ENCODE assay signal across 7 cellular contexts in genomic region chr3:52454938-52455282, GRCh38. TPM values are rescaled to one million over a fixed set of nuclear protein-coding genes. Genes with fewer than 3 reads are reported as not detected.
DNase-seq lines count a peak whose midpoint lies in the region; ATAC-seq and TF ChIP-seq lines count a peak whose summit lies in the region.

No MANE protein-coding gene starts in this region.

- no peak overlapping the region for H3K27ac ChIP-seq in iPS-18a (ENCODE audit: low read length)
- H3K27ac ChIP-seq in subcutaneous abdominal adipose tissue (ENCODE audit: low read depth, low read length) = peak overlapping the region; percentile 93

- no peak for ATAC-seq in activated B cell treated with CpG ODN at 0.5 μM for 24 hours (ENCODE audit: low read depth)

- H3K27me3 ChIP-seq in iPS-18a (ENCODE audit: control insufficient read depth, insufficient read depth, low read length) (no peaks in the 10 kb centered on the region), subcutaneous abdominal adipose tissue (ENCODE audit: control insufficient read depth in 5 of 5, insufficient read depth in 4 of 5, low read length in 5 of 5) (no peaks in the 10 kb centered on the region)

- peak overlapping the region; percentile 91 for H3K4me3 Mint-ChIP-seq in activated B cell treated with CpG ODN at 0.5 μM for 24 hours

- no peaks in the 10 kb centered on the region for H3K9me3 Mint-ChIP-seq in activated B cell treated with CpG ODN at 0.5 μM for 24 hours

- peak overlapping the region; percentile 11 for H3K9ac ChIP-seq in iPS-18a (ENCODE audit: low read length)
- peak overlapping the region; percentile 79 to 94 (median 81) for H3K9ac ChIP-seq in subcutaneous abdominal adipose tissue (ENCODE audit: low read length in 5 of 5)

- H3K9me3 ChIP-seq in iPS-18a (ENCODE audit: control insufficient read depth, low read depth, low read length) = no peaks in the 10 kb centered on the region
- no peaks in the 10 kb centered on the region for H3K9me3 ChIP-seq in subcutaneous abdominal adipose tissue (ENCODE audit: control insufficient read depth in 5 of 5, low read length in 5 of 5)

- peaks cover 40% of the 10 kb centered on the region for H3K4me1 Mint-ChIP-seq in activated B cell treated with CpG ODN at 0.5 μM for 24 hours

- peaks cover 30% of the 10 kb centered on the region for H3K36me3 Mint-ChIP-seq in activated B cell treated with CpG ODN at 0.5 μM for 24 hours (ENCODE audit: low read depth)

- intact Hi-C loops in activated B cell treated with CpG ODN at 0.5 μM for 24 hours (cut with micrococcal nuclease) = loop anchor here (1.0 to 5.0 kb wide), 5 partner anchors 10 to 473 kb away; partner anchors contain the start of genes ACY1, GLT8D1, SEMA3G and SPCS1

- peaks cover 22% of the 10 kb centered on the region for H3K36me3 ChIP-seq in iPS-18a (ENCODE audit: control insufficient read depth, low read depth, low read length)
- H3K36me3 ChIP-seq in subcutaneous abdominal adipose tissue (ENCODE audit: control insufficient read depth in 5 of 5, insufficient read depth in 5 of 5, low read length in 5 of 5) = peaks cover 8 to 22% (median 14%) of the 10 kb centered on the region in 5 donors

- peak overlapping the region; percentile 89 for H3K27ac Mint-ChIP-seq in activated B cell treated with CpG ODN at 0.5 μM for 24 hours

- H3K4me3 ChIP-seq in iPS-18a (ENCODE audit: low read length) (peak overlapping the region; percentile 87), subcutaneous abdominal adipose tissue (ENCODE audit: low read depth in 1 of 5, low read length in 5 of 5) (peak overlapping the region; percentile 80 to 89 (median 86))

- DNase-seq in HEK293T (ENCODE audit: extremely low spot score) (no peak), activated B cell treated with CpG ODN at 0.5 μM for 24 hours (no peak), SKM-1 (lab: John Stamatoyannopoulos, UW; ENCODE audit: unreplicated experiment) (no peak), SW 1271 (lab: John Stamatoyannopoulos, UW) (no peak)
- DNase-seq in activated effector memory CD4-positive, alpha-beta T cell treated with anti-CD3 and anti-CD28 coated beads, Interleukin-2, amount 50 U/mL, for 16 hours = no peak

- H3K4me1 ChIP-seq in iPS-18a (ENCODE audit: control insufficient read depth, low read depth, low read length) (peaks cover 8% of the 10 kb centered on the region), subcutaneous abdominal adipose tissue (ENCODE audit: control insufficient read depth in 5 of 5, insufficient read depth in 5 of 5, low read length in 5 of 5) (peaks cover 3 to 33% (median 25%) of the 10 kb centered on the region in 5 donors)

- CTCF ChIA-PET in HEK293T (lab: Yijun Ruan, JAX) = interaction anchor here (0.6 kb wide), 1 partner anchor 318 kb away, joined by 3 read pairs; no protein-coding TSS in a partner anchor
- CTCF ChIA-PET in activated B cell treated with CpG ODN at 0.5 μM for 24 hours (lab: Charles Lee) = no interaction called here

- no peaks in the 10 kb centered on the region for H3K27me3 Mint-ChIP-seq in activated B cell treated with CpG ODN at 0.5 μM for 24 hours

- POLR2A ChIA-PET in HEK293T (lab: Yijun Ruan, JAX) = interaction anchor here (0.7 to 1.6 kb wide), 3 partner anchors 10 to 81 kb away, joined by 3 read pairs; partner anchors contain the start of genes SEMA3G and UQCC5
- POLR2A ChIA-PET in activated B cell treated with CpG ODN at 0.5 μM for 24 hours (lab: Charles Lee) = interaction anchor here (0.8 to 0.9 kb wide), 2 partner anchors 44 to 459 kb away, joined by 5 read pairs; no protein-coding TSS in a partner anchor

- no peak for TF ChIP-seq CTCF in activated B cell treated with CpG ODN at 0.5 μM for 24 hours (IDR thresholded peaks at IDR 0.05)

TF ChIP-seq in HEK293T, 16 proteins besides CTCF, POLR2A, EP300 and RAD21:
- TF ChIP-seq L3MBTL2 (conservative IDR thresholded peaks at IDR 0.05) (peak; percentile 71), LEF1 (IDR thresholded peaks at IDR 0.05; ENCODE audit: borderline replicate concordance) (no peak)
TF ChIP-seq in HEK293T: peak in this region for 1.

RNA-seq across cellular contexts. Expression of gene NISCH, which starts 0.5 kb away (rescaled TPM):
- 79.6 and 89.5 TPM in 2 replicates for total RNA-seq in activated B cell treated with CpG ODN at 0.5 μM for 24 hours

RNA-seq across cellular contexts. Expression of gene TNNC1, which starts 1.1 kb away (rescaled TPM):
- 0.32 TPM in 1 of 2 replicates, not detected in the other for total RNA-seq in activated B cell treated with CpG ODN at 0.5 μM for 24 hours

RNA-seq across cellular contexts. Expression of gene SEMA3G, which starts 10.0 kb away (rescaled TPM):
- total RNA-seq in activated B cell treated with CpG ODN at 0.5 μM for 24 hours = not detected in 2 replicates

RNA-seq across cellular contexts. Expression of gene STAB1, which starts 40.2 kb away (rescaled TPM):
- total RNA-seq in activated B cell treated with CpG ODN at 0.5 μM for 24 hours = 0.64 and 0.71 TPM in 2 replicates

RNA-seq across cellular contexts. Expression of gene PHF7, which starts 44.5 kb away (rescaled TPM):
- total RNA-seq in activated B cell treated with CpG ODN at 0.5 μM for 24 hours = 6.4 and 7.5 TPM in 2 replicates
